Comparison of ENCODE assay signal across 13 cellular contexts in the genomic region with DNA sequence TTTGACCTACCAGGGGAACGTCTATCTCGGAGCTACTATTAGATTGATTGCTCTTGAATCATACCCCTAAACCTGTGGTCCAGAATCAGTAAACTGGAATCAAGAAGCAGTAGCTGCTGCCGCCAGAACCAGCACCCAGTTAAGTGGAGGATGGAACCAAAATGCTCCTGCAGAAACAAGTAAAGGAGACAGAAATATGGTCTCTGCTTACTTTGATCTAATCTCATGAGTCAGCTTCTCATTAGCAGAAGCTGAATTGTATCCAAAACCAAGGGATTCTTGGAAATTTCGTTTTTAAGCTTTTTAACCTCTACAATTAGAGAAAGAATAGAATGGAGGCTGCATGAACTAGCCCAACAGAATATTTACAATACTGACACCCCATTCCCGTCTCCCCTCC. TPM values are rescaled to one million over a fixed set of nuclear protein-coding genes. Genes with fewer than 3 reads are reported as not detected.
DNase-seq lines count a peak whose midpoint lies in the region; ATAC-seq, FAIRE-seq and TF ChIP-seq lines count a peak whose summit lies in the region.
"Had no signal": no experiment of that assay in that cellular context is flagged by ENCODE, and none has a peak within 500 bp of the region (broad histone marks: within the 10 kb centered on the region; RNA-seq: fewer than 3 reads in every experiment).

No MANE protein-coding gene starts in this region.

- no peak overlapping the region for H2AFZ ChIP-seq in HepG2 (ENCODE audit: low read length)
- no peak overlapping the region for H2AFZ ChIP-seq in mesenchymal stem cell (ENCODE audit: low read depth, low read length)

- H4K91ac ChIP-seq in mesenchymal stem cell (ENCODE audit: low read length): no peak overlapping the region

- no peak for FAIRE-seq in HepG2 (lab: Jason Lieb, UNC)
- FAIRE-seq: H1 had no signal

- no peaks in the 10 kb centered on the region for H3K27me3 ChIP-seq in liver (ENCODE audit: control insufficient read depth in 4 of 4, insufficient read depth in 4 of 4, low read length in 3 of 4)
- no peaks in the 10 kb centered on the region for H3K27me3 ChIP-seq in HepG2 (ENCODE audit: control insufficient read depth in 1 of 2, insufficient read depth in 2 of 2, low read length in 2 of 2)
- no peaks in the 10 kb centered on the region for H3K27me3 ChIP-seq in mesenchymal stem cell (ENCODE audit: control insufficient read depth in 1 of 2, insufficient read depth in 1 of 2, low read length in 2 of 2)
- H3K27me3 ChIP-seq in vagina: no peaks in the 10 kb centered on the region

- WGBS in liver: 78% methylated on average over 5 of the region's 5 CpGs
- WGBS in HepG2 (ENCODE audit: low lambda C conversion rate): 94% methylated on average over 5 of the region's 5 CpGs
- WGBS in mesenchymal stem cell: 79% methylated on average over 4 of the region's 5 CpGs

- H3K4me3 ChIP-seq in liver (ENCODE audit: low read depth in 1 of 3, low read length in 3 of 3) (no peak overlapping the region), HepG2 (replicated peaks in 1 of 3; ENCODE audit: insufficient read depth in 1 of 3, low read depth in 2 of 3, low read length in 3 of 3) (no peak overlapping the region), mesenchymal stem cell (ENCODE audit: insufficient read depth in 1 of 2, low read depth in 1 of 2, low read length in 2 of 2) (peak overlapping the region in 1 of 2 experiments; percentile 36), vagina (no peak overlapping the region)
- H3K4me3 ChIP-seq: SK-N-MC had no signal

- H3K9me3 Mint-ChIP-seq in activated naive CD8-positive, alpha-beta T cell treated with anti-CD3 and anti-CD28 coated beads, Interleukin-2, amount 50 U/mL, for 24 hours: no peaks in the 10 kb centered on the region

- H2BK5ac ChIP-seq in mesenchymal stem cell (ENCODE audit: low read depth, low read length, poor library complexity, severe bottlenecking): no peak overlapping the region

- H3K36me3 ChIP-seq in liver (ENCODE audit: control insufficient read depth in 4 of 4, insufficient read depth in 3 of 4, low read depth in 1 of 4, low read length in 3 of 4): peaks cover 0 to 23% (median 18%) of the 10 kb centered on the region in 4 donors
- H3K36me3 ChIP-seq in HepG2 (replicated peaks in 1 of 2; ENCODE audit: control insufficient read depth in 1 of 2, insufficient read depth in 2 of 2, low read length in 2 of 2): peaks cover 18 to 90% of the 10 kb centered on the region in 2 experiments
- H3K36me3 ChIP-seq in mesenchymal stem cell (ENCODE audit: control insufficient read depth in 1 of 2, insufficient read depth in 2 of 2, low read depth in 1 of 2, low read length in 2 of 2): peaks cover 17 to 50% of the 10 kb centered on the region in 2 experiments
- H3K36me3 ChIP-seq in vagina: peaks cover 0 to 26% of the 10 kb centered on the region in 2 donors

- H4K20me1 ChIP-seq in HepG2 (ENCODE audit: insufficient read depth, low read length): 0 out of 2 replicates have a peak, but pooled peaks cover 6% of the 10 kb centered on the region

- peaks cover 26% of the 10 kb centered on the region for H3K79me1 ChIP-seq in mesenchymal stem cell (replicated peaks; ENCODE audit: low read length, poor library complexity, severe bottlenecking)

- H3K4me3 Mint-ChIP-seq in activated naive CD8-positive, alpha-beta T cell treated with anti-CD3 and anti-CD28 coated beads, Interleukin-2, amount 50 U/mL, for 24 hours: peak overlapping the region; percentile 64

- H3K9me3 ChIP-seq in liver (ENCODE audit: control insufficient read depth in 4 of 4, low read length in 3 of 4): no peaks in the 10 kb centered on the region
- no peaks in the 10 kb centered on the region for H3K9me3 ChIP-seq in HepG2 (ENCODE audit: low read length)
- H3K9me3 ChIP-seq in mesenchymal stem cell (ENCODE audit: control insufficient read depth, low read length): no peaks in the 10 kb centered on the region
- H3K9me3 ChIP-seq in vagina: no peaks in the 10 kb centered on the region

- POLR2A ChIA-PET in HepG2 (lab: Yijun Ruan, JAX): no interaction called here

- H3K9ac ChIP-seq in liver (ENCODE audit: low read depth in 1 of 2, low read length in 2 of 2) (no peak overlapping the region), HepG2 (ENCODE audit: insufficient read depth, low read depth, low read length) (no peak overlapping the region), mesenchymal stem cell (ENCODE audit: low read length) (peak overlapping the region; percentile 56)

- H3K4ac ChIP-seq in mesenchymal stem cell (ENCODE audit: low read depth in 1 of 2, low read length in 2 of 2): no peak overlapping the region

- H2BK120ac ChIP-seq in mesenchymal stem cell (ENCODE audit: low read depth, low read length): no peak overlapping the region

- intact Hi-C loops in HepG2 (cut with micrococcal nuclease; ENCODE audit: unreplicated experiment) (no loop called here), vagina (cut with DNase I) (no loop called here)

- H3K4me2 ChIP-seq in HepG2 (ENCODE audit: low read depth, low read length) (no peak overlapping the region), mesenchymal stem cell (ENCODE audit: low read length, poor library complexity, severe bottlenecking) (no peak overlapping the region)

- H3K27ac Mint-ChIP-seq in activated naive CD8-positive, alpha-beta T cell treated with anti-CD3 and anti-CD28 coated beads, Interleukin-2, amount 50 U/mL, for 24 hours: peak overlapping the region; percentile 92

- H3K14ac ChIP-seq in mesenchymal stem cell (ENCODE audit: low read length in 2 of 2): no peak overlapping the region

- H2BK12ac ChIP-seq in mesenchymal stem cell (ENCODE audit: low read length in 2 of 2): no peak overlapping the region

- CTCF ChIA-PET in HepG2 (lab: Yijun Ruan, JAX; ENCODE audit: low intra/inter-chr PET ratio, low total read pairs): no interaction called here

- TF ChIP-seq EP300 in HepG2 (IDR thresholded peaks at IDR 0.05; ENCODE audit: low read depth in 2 of 2, low read length in 2 of 2): no peak
- no peak for TF ChIP-seq EP300 in HepG2 (CRISPR knock-in tag; IDR thresholded peaks at IDR 0.05; ENCODE audit: borderline replicate concordance)

- H3K4me1 ChIP-seq in liver (ENCODE audit: control insufficient read depth in 4 of 4, insufficient read depth in 4 of 4, low read length in 3 of 4) (peaks cover 4 to 22% (median 17%) of the 10 kb centered on the region in 4 donors), HepG2 (ENCODE audit: insufficient read depth, low read length) (peaks cover 3% of the 10 kb centered on the region; the same call in 1 of the 2 replicates), mesenchymal stem cell (ENCODE audit: control insufficient read depth, insufficient read depth, low read depth, low read length) (peaks cover 4% of the 10 kb centered on the region), vagina (peaks cover 54% of the 10 kb centered on the region)

- H2AK5ac ChIP-seq in mesenchymal stem cell (ENCODE audit: low read length, severe bottlenecking): no peak overlapping the region

- TF ChIP-seq RAD21 in liver (IDR thresholded peaks at IDR 0.05) (no peak), HepG2 (CRISPR knock-in tag; IDR thresholded peaks at IDR 0.05) (no peak)

- no peak overlapping the region for H4K8ac ChIP-seq in mesenchymal stem cell (ENCODE audit: low read length)

- peaks cover 72% of the 10 kb centered on the region for H3K36me3 Mint-ChIP-seq in activated naive CD8-positive, alpha-beta T cell treated with anti-CD3 and anti-CD28 coated beads, Interleukin-2, amount 50 U/mL, for 24 hours (ENCODE audit: low read depth)

- TF ChIP-seq CTCF in liver (IDR thresholded peaks at IDR 0.05; ENCODE audit: low read depth, low read length, missing input control) (no peak), HepG2 (CRISPR knock-in tag; IDR thresholded peaks at IDR 0.05) (no peak), vagina (IDR thresholded peaks at IDR 0.05) (no peak)

- no peak for TF ChIP-seq POLR2A in HepG2 (IDR thresholded peaks at IDR 0.05; ENCODE audit: insufficient read depth in 1 of 2, low read depth in 2 of 2, low read length in 2 of 2)
- no peak for TF ChIP-seq POLR2A in vagina (IDR thresholded peaks at IDR 0.05)

- DNase-seq in HepG2 (ENCODE audit: low spot score) (no peak), mesenchymal stem cell (no peak), vagina (ENCODE audit: extremely low spot score in 2 of 2) (no peak), GM19240 (ENCODE audit: insufficient read length, low spot score) (no peak)
- no peak for DNase-seq in activated naive CD8-positive, alpha-beta T cell treated with anti-CD3 and anti-CD28 coated beads, Interleukin-2, amount 50 U/mL, for 24 hours
- DNase-seq: Calu3, NCI-H2107 had no signal

- ATAC-seq in HepG2 (no peak), GM18861 (IDR thresholded peaks at IDR 0.05; ENCODE audit: unreplicated experiment) (no peak), HG03097 (IDR thresholded peaks at IDR 0.05; ENCODE audit: low FRiP score, unreplicated experiment) (no peak)
- ATAC-seq in activated naive CD8-positive, alpha-beta T cell treated with anti-CD3 and anti-CD28 coated beads, Interleukin-2, amount 50 U/mL, for 24 hours: no peak
- ATAC-seq: left lobe of liver had no signal

- H3K79me2 ChIP-seq in HepG2 (ENCODE audit: insufficient read depth, low read length): peaks cover 37% of the 10 kb centered on the region

- H3K4me1 Mint-ChIP-seq in activated naive CD8-positive, alpha-beta T cell treated with anti-CD3 and anti-CD28 coated beads, Interleukin-2, amount 50 U/mL, for 24 hours: peaks cover 93% of the 10 kb centered on the region

- no peak overlapping the region for H3K23ac ChIP-seq in mesenchymal stem cell (ENCODE audit: low read length in 2 of 2)

- BruUV-seq in HepG2 (replicated peaks; lab: Mats Ljungman, UMichigan): no TSS peak

- no peak overlapping the region for H2BK15ac ChIP-seq in mesenchymal stem cell (ENCODE audit: low read depth, poor library complexity, severe bottlenecking)

- no peaks in the 10 kb centered on the region for H3K27me3 Mint-ChIP-seq in activated naive CD8-positive, alpha-beta T cell treated with anti-CD3 and anti-CD28 coated beads, Interleukin-2, amount 50 U/mL, for 24 hours

- in situ Hi-C loops in HepG2 (cut with HindIII; ENCODE audit: extremely low pct_ligation_motif_present, low pct_unique_long_range_greater_than_20kb): no loop called here

- peak overlapping the region; percentile 59 to 60 for H3K27ac ChIP-seq in liver (ENCODE audit: low read depth in 1 of 2, low read length in 2 of 2)
- no peak overlapping the region for H3K27ac ChIP-seq in HepG2 (ENCODE audit: extremely low read length, insufficient read depth, low read length)
- H3K27ac ChIP-seq in mesenchymal stem cell (ENCODE audit: low read length, poor library complexity, severe bottlenecking): peak overlapping the region; percentile 1
- peak overlapping the region; percentile 37 for H3K27ac ChIP-seq in vagina
- H3K27ac ChIP-seq: SK-N-MC had no signal

- H3K18ac ChIP-seq in mesenchymal stem cell (ENCODE audit: low read depth in 1 of 2, low read length in 2 of 2): no peak overlapping the region

RNA-seq across cellular contexts. Expression of a gene that starts 42.6 kb away (rescaled TPM):
- total RNA-seq in liver (10 to 100 TPM; 15.3 to 24.3 TPM), HepG2 (2016; rRNA removed; fragmentation: Illumina TruSeq; extraction: Trizol) (7.9 and 13.5 TPM in 2 replicates), vagina (8.1 TPM)
- polyA plus RNA-seq in liver (10 to 100 TPM; 13.9 to 14.2 TPM), HepG2 (2011; rRNA removed) (22.7 and 26.0 TPM in 2 replicates)
- 4.3 and 4.8 TPM in 2 replicates for total RNA-seq in HepG2 (2016; cell fraction: cytosol; rRNA removed; fragmentation: Illumina TruSeq; extraction: Trizol; ENCODE audit: low read depth)
- total RNA-seq in HepG2 (2016; cell fraction: insoluble cytoplasmic fraction; rRNA removed; fragmentation: Illumina TruSeq; extraction: Trizol): 8.9 and 14.1 TPM in 2 replicates
- 9.7 and 9.9 TPM in 2 replicates for total RNA-seq in HepG2 (2016; cell fraction: membrane; rRNA removed; fragmentation: Illumina TruSeq; extraction: Trizol)
- total RNA-seq in HepG2 (2016; cell fraction: nucleus; rRNA removed; fragmentation: Illumina TruSeq; extraction: Trizol): 14.6 and 15.0 TPM in 2 replicates
- 21.0 and 27.5 TPM in 2 replicates for polyA plus RNA-seq in HepG2 (2011; cell fraction: cytosol; rRNA removed)
- 14.3 and 18.5 TPM in 2 replicates for polyA plus RNA-seq in HepG2 (2011; cell fraction: nucleus; rRNA removed)
- 13.6 and 14.8 TPM in 2 replicates for polyA plus RNA-seq in HepG2 (2012)
- polyA plus RNA-seq in HepG2 (2016; cell fraction: cytosol; fragmentation: Illumina TruSeq; extraction: Trizol; ENCODE audit: low read depth): 2.9 and 4.4 TPM in 2 replicates
- polyA plus RNA-seq in HepG2 (2016; cell fraction: insoluble cytoplasmic fraction; fragmentation: Illumina TruSeq; extraction: Trizol; ENCODE audit: low read depth): 6.7 and 7.2 TPM in 2 replicates
- 5.3 and 7.0 TPM in 2 replicates for polyA plus RNA-seq in HepG2 (2016; cell fraction: membrane; fragmentation: Illumina TruSeq; extraction: Trizol; ENCODE audit: low read depth)
- polyA plus RNA-seq in HepG2 (2016; cell fraction: nucleus; fragmentation: Illumina TruSeq; extraction: Trizol; ENCODE audit: insufficient read depth, low read depth): 16.2 and 17.4 TPM in 2 replicates
- 41.6 and 80.7 TPM in 2 replicates for polyA minus RNA-seq in HepG2 (2011; rRNA and poly(A)+ RNA removed; ENCODE audit: low replicate concordance)
- 15.5 and 15.7 TPM in 2 replicates for polyA minus RNA-seq in HepG2 (2011; cell fraction: cytosol; rRNA and poly(A)+ RNA removed)
- 11.7 and 14.5 TPM in 2 replicates for polyA minus RNA-seq in HepG2 (2011; cell fraction: nucleus; rRNA and poly(A)+ RNA removed)
- 8.1 TPM for polyA plus RNA-seq in mesenchymal stem cell (2013, experiment 1 of 2)
- 8.6 TPM for polyA plus RNA-seq in mesenchymal stem cell (2013, experiment 2 of 2)

RNA-seq across cellular contexts. Expression of a gene that starts 49.4 kb away (rescaled TPM):
- total RNA-seq in liver (10 to 100 TPM; 25.6 to 31.9 TPM), HepG2 (2016; rRNA removed; fragmentation: Illumina TruSeq; extraction: Trizol) (11.9 and 18.4 TPM in 2 replicates), vagina (91.6 TPM)
- polyA plus RNA-seq in liver (10 to 100 TPM; 12.2 to 14.8 TPM), HepG2 (2011; rRNA removed) (12.3 and 15.9 TPM in 2 replicates)
- 4.1 and 5.0 TPM in 2 replicates for total RNA-seq in HepG2 (2016; cell fraction: cytosol; rRNA removed; fragmentation: Illumina TruSeq; extraction: Trizol; ENCODE audit: low read depth)
- total RNA-seq in HepG2 (2016; cell fraction: insoluble cytoplasmic fraction; rRNA removed; fragmentation: Illumina TruSeq; extraction: Trizol): 10.4 and 13.8 TPM in 2 replicates
- 10.6 and 11.3 TPM in 2 replicates for total RNA-seq in HepG2 (2016; cell fraction: membrane; rRNA removed; fragmentation: Illumina TruSeq; extraction: Trizol)
- total RNA-seq in HepG2 (2016; cell fraction: nucleus; rRNA removed; fragmentation: Illumina TruSeq; extraction: Trizol): 20.9 and 30.6 TPM in 2 replicates
- polyA plus RNA-seq in HepG2 (2011; cell fraction: cytosol; rRNA removed): 6.7 and 7.1 TPM in 2 replicates
- 34.6 and 44.4 TPM in 2 replicates for polyA plus RNA-seq in HepG2 (2011; cell fraction: nucleus; rRNA removed)
- 22.4 and 26.3 TPM in 2 replicates for polyA plus RNA-seq in HepG2 (2012)
- 0.76 and 0.82 TPM in 2 replicates for polyA plus RNA-seq in HepG2 (2016; cell fraction: cytosol; fragmentation: Illumina TruSeq; extraction: Trizol; ENCODE audit: low read depth)
- 19.7 and 29.5 TPM in 2 replicates for polyA plus RNA-seq in HepG2 (2016; cell fraction: insoluble cytoplasmic fraction; fragmentation: Illumina TruSeq; extraction: Trizol; ENCODE audit: low read depth)
- 1.7 and 2.3 TPM in 2 replicates for polyA plus RNA-seq in HepG2 (2016; cell fraction: membrane; fragmentation: Illumina TruSeq; extraction: Trizol; ENCODE audit: low read depth)
- polyA plus RNA-seq in HepG2 (2016; cell fraction: nucleus; fragmentation: Illumina TruSeq; extraction: Trizol; ENCODE audit: insufficient read depth, low read depth): 63.3 and 66.4 TPM in 2 replicates
- polyA minus RNA-seq in HepG2 (2011; rRNA and poly(A)+ RNA removed; ENCODE audit: low replicate concordance): 17.9 and 25.6 TPM in 2 replicates
- 22.4 and 28.0 TPM in 2 replicates for polyA minus RNA-seq in HepG2 (2011; cell fraction: cytosol; rRNA and poly(A)+ RNA removed)
- 25.2 and 31.6 TPM in 2 replicates for polyA minus RNA-seq in HepG2 (2011; cell fraction: nucleus; rRNA and poly(A)+ RNA removed)
- 46.7 TPM for polyA plus RNA-seq in mesenchymal stem cell (2013, experiment 1 of 2)
- polyA plus RNA-seq in mesenchymal stem cell (2013, experiment 2 of 2): 43.3 TPM
